18 cellular contexts compared by ENCODE assay signal in the genomic region with DNA sequence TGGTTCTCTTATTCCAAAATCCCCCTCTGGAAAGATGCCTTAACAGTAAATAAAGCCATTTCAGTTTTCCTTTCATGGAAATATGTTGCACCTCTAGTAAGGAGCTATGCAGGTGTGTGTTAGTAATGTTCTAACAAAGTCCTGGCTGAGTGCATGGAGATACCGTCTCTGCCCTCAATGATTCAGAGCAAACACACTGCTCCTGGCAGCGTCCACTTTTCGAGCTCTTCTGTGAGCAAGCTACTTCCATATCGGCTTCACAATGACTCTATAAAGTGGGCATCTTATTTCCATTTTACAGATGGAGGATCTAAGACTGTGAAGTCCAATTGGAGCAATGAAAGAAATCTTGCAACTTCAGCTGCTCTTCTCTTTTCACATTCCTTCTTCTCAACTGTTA.
"Had no signal": no experiment of that assay in that cellular context is flagged by ENCODE, and none has a peak within 500 bp of the region (broad histone marks: within the 10 kb centered on the region; RNA-seq: fewer than 3 reads in every experiment).

No MANE protein-coding gene starts in this region.

- DNase-seq: KBM-7, NCI-H1092, NCI-H1105 treated with DMSO at 0.1 percent for 48 hours, NCI-H1417 treated with DMSO at 0.1 percent for 48 hours, NCI-H146, NCI-H1694 treated with DMSO at 0.1 percent for 48 hours, NCI-H1930, NCI-H2081, NCI-H2107, NCI-H2227 treated with DMSO at 0.1 percent for 48 hours, NCI-H524, NCI-H526 treated with DMSO at 0.1 percent for 48 hours, NCI-H774, Right ventricle myocardium superior, RPMI8226, SIG-M5 had no signal

- H3K4me3 ChIP-seq: SJSA1, SK-N-MC had no signal

- H3K27ac ChIP-seq: SJSA1, SK-N-MC had no signal
